Comparison of ENCODE assay signal across 20 cellular contexts in the genomic region with DNA sequence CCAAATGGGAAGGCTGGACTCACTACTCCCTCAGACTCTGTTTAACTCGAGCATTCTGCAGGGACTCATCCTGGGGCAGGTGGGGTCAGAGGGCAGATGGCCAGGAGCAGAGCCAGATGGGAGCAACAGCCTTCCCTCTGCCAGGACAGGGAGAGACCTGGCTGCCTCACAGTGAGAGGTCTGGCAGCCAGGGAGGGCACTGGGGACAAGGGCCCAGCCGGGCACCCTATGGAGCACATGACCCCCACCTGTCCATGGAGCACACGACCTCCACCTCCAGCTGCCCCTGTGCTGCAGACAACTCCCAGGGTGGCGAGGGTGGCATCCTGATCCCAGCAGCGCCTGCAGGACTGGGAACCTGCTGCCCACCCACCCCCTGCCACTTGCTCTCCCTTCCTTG.
DNase-seq lines count a peak whose midpoint lies in the region; ATAC-seq, FAIRE-seq and TF ChIP-seq lines count a peak whose summit lies in the region.
"Had no signal": no experiment of that assay in that cellular context is flagged by ENCODE, and none has a peak within 500 bp of the region (broad histone marks: within the 10 kb centered on the region; RNA-seq: fewer than 3 reads in every experiment).

No MANE protein-coding gene starts in this region.

- H3K4me3 ChIP-seq in right lobe of liver = no peak overlapping the region
- no peak overlapping the region for H3K4me3 ChIP-seq in HepG2 (replicated peaks in 1 of 3; ENCODE audit: insufficient read depth in 1 of 3, low read depth in 2 of 3, low read length in 3 of 3)
- no peak overlapping the region for H3K4me3 ChIP-seq in osteoblast (ENCODE audit: insufficient read depth, low read length)
- H3K4me3 ChIP-seq in aorta (ENCODE audit: low read length in 2 of 2) = no peak overlapping the region
- H3K4me3 ChIP-seq: BLaER1 had no signal

- no peak for TF ChIP-seq POLR2A in right lobe of liver (IDR thresholded peaks at IDR 0.05)
- no peak for TF ChIP-seq POLR2A in HepG2 (IDR thresholded peaks at IDR 0.05; ENCODE audit: insufficient read depth in 1 of 2, low read depth in 2 of 2, low read length in 2 of 2)

- intact Hi-C loops in right lobe of liver (cut with DNase I) = loop anchor here in 1 of 2 donors (10.0 kb wide), 1 partner anchor 108 kb away; no protein-coding TSS in a partner anchor
- intact Hi-C loops in HepG2 (cut with micrococcal nuclease; ENCODE audit: unreplicated experiment) = no loop called here
- intact Hi-C loops in aorta (cut with DNase I) = no loop called here

- no peaks in the 10 kb centered on the region for H3K79me2 ChIP-seq in HepG2 (ENCODE audit: insufficient read depth, low read length)
- H3K79me2 ChIP-seq in osteoblast (ENCODE audit: insufficient read depth, low read length) = no peaks in the 10 kb centered on the region

- no peak for FAIRE-seq in HepG2 (lab: Jason Lieb, UNC)

- no TSS peak for BruUV-seq in HepG2 (replicated peaks; lab: Mats Ljungman, UMichigan)

- no peak overlapping the region for H3K4me2 ChIP-seq in HepG2 (ENCODE audit: low read depth, low read length)
- no peak overlapping the region for H3K4me2 ChIP-seq in osteoblast (ENCODE audit: insufficient read depth, low read length)
- H3K4me2 ChIP-seq: BLaER1, KMS-11 had no signal

- TF ChIP-seq CTCF in right lobe of liver (IDR thresholded peaks at IDR 0.05) (no peak), HepG2 (CRISPR knock-in tag; IDR thresholded peaks at IDR 0.05) (no peak), osteoblast (IDR thresholded peaks at IDR 0.05; ENCODE audit: extremely low read depth, low read depth, low read length) (no peak)

- CTCF ChIA-PET in HepG2 (lab: Yijun Ruan, JAX; ENCODE audit: low intra/inter-chr PET ratio, low total read pairs) = no interaction called here

- no peaks in the 10 kb centered on the region for H3K9me3 ChIP-seq in right lobe of liver
- H3K9me3 ChIP-seq in HepG2 (ENCODE audit: low read length) = no peaks in the 10 kb centered on the region
- H3K9me3 ChIP-seq in osteoblast (ENCODE audit: low read depth, low read length) = no peaks in the 10 kb centered on the region
- no peaks in the 10 kb centered on the region for H3K9me3 ChIP-seq in aorta (ENCODE audit: control insufficient read depth, low read length)
- H3K9me3 ChIP-seq: BLaER1 had no signal

- ATAC-seq in right lobe of liver (peak in 3 of 4 donors; percentile 15 to 65 (median 31)), HepG2 (no peak), left lobe of liver (peak; percentile 67), aorta (ENCODE audit: low FRiP score) (peak; percentile 15)

- TF ChIP-seq RAD21 in HepG2 (CRISPR knock-in tag; IDR thresholded peaks at IDR 0.05) = no peak

- H3K27ac ChIP-seq in right lobe of liver (no peak overlapping the region), HepG2 (ENCODE audit: extremely low read length, insufficient read depth, low read length) (no peak overlapping the region), osteoblast (ENCODE audit: low read depth, low read length) (no peak overlapping the region), aorta (ENCODE audit: low read depth in 1 of 2, low read length in 2 of 2) (no peak overlapping the region)
- H3K27ac ChIP-seq: BLaER1, KMS-11 had no signal

- no CpG with 5 or more reads among the region's 5 CpGs for WGBS in right lobe of liver (ENCODE audit: insufficient coverage, low coverage, low lambda C conversion rate, missing lambda C conversion rate)
- WGBS in HepG2 (ENCODE audit: low lambda C conversion rate) = 86% methylated on average over 3 of the region's 5 CpGs
- 86 to 91% methylated on average over 5 of the region's 5 CpGs for WGBS in aorta, 2 donors

- TF ChIP-seq EP300 in HepG2 (IDR thresholded peaks at IDR 0.05; ENCODE audit: low read depth in 2 of 2, low read length in 2 of 2) (no peak), HepG2 (CRISPR knock-in tag; IDR thresholded peaks at IDR 0.05; ENCODE audit: borderline replicate concordance) (no peak)

- in situ Hi-C loops in HepG2 (cut with HindIII; ENCODE audit: extremely low pct_ligation_motif_present, low pct_unique_long_range_greater_than_20kb) = no loop called here

- POLR2A ChIA-PET in HepG2 (lab: Yijun Ruan, JAX) = no interaction called here

- H3K27me3 ChIP-seq in right lobe of liver = no peaks in the 10 kb centered on the region
- H3K27me3 ChIP-seq in HepG2 (ENCODE audit: control insufficient read depth in 1 of 2, insufficient read depth in 2 of 2, low read length in 2 of 2) = no peaks in the 10 kb centered on the region
- no peaks in the 10 kb centered on the region for H3K27me3 ChIP-seq in osteoblast (ENCODE audit: insufficient read depth, low read length)
- H3K27me3 ChIP-seq in aorta (ENCODE audit: control insufficient read depth in 1 of 2, insufficient read depth in 2 of 2, low read length in 1 of 2) = no peaks in the 10 kb centered on the region
- H3K27me3 ChIP-seq: BLaER1 had no signal

- H4K20me1 ChIP-seq in HepG2 (ENCODE audit: insufficient read depth, low read length) (no peaks in the 10 kb centered on the region), osteoblast (ENCODE audit: insufficient read depth, low read length) (no peaks in the 10 kb centered on the region)
- H4K20me1 ChIP-seq: BLaER1 had no signal

- H2AFZ ChIP-seq in HepG2 (ENCODE audit: low read length) = no peak overlapping the region
- H2AFZ ChIP-seq in osteoblast (ENCODE audit: low read length) = no peak overlapping the region

- H3K9ac ChIP-seq in HepG2 (ENCODE audit: insufficient read depth, low read depth, low read length) = no peak overlapping the region
- H3K9ac ChIP-seq: BLaER1, KMS-11 had no signal

- DNase-seq in right lobe of liver (no peak), HepG2 (ENCODE audit: low spot score) (no peak), left lobe of liver (ENCODE audit: low spot score) (no peak), osteoblast (ENCODE audit: insufficient read length, low spot score, missing footprints) (peak; percentile 73), aorta (no peak), amygdala (lab: John Stamatoyannopoulos, UW) (no peak), SKM-1 (lab: John Stamatoyannopoulos, UW; ENCODE audit: unreplicated experiment) (no peak), NCI-H1417 (lab: John Stamatoyannopoulos, UW) (no peak)
- DNase-seq: DMS153, GDM1, H9, MV-4-11, NCI-H1417 treated with DMSO at 0.1 percent for 48 hours, NCI-H187 treated with DMSO at 0.1 percent for 48 hours, NCI-H226, NCI-H524, NCI-H82, SIG-M5 had no signal

- H3K36me3 ChIP-seq in right lobe of liver (no peaks in the 10 kb centered on the region), HepG2 (replicated peaks in 1 of 2; ENCODE audit: control insufficient read depth in 1 of 2, insufficient read depth in 2 of 2, low read length in 2 of 2) (no peaks in the 10 kb centered on the region), osteoblast (ENCODE audit: insufficient read depth, low read length) (no peaks in the 10 kb centered on the region), aorta (ENCODE audit: control insufficient read depth in 1 of 2, insufficient read depth in 2 of 2, low read length in 1 of 2) (no peaks in the 10 kb centered on the region)
- H3K36me3 ChIP-seq: BLaER1 had no signal

- H3K4me1 ChIP-seq in right lobe of liver (no peaks in the 10 kb centered on the region), HepG2 (ENCODE audit: insufficient read depth, low read length) (peaks cover 71% of the 10 kb centered on the region), osteoblast (ENCODE audit: insufficient read depth, low read length) (no peaks in the 10 kb centered on the region), aorta (ENCODE audit: control insufficient read depth in 1 of 2, insufficient read depth in 2 of 2, low read length in 2 of 2) (no peaks in the 10 kb centered on the region)

TF ChIP-seq in HepG2, 621 proteins besides CTCF, POLR2A, EP300 and RAD21:
- TF ChIP-seq, protein P1, sequence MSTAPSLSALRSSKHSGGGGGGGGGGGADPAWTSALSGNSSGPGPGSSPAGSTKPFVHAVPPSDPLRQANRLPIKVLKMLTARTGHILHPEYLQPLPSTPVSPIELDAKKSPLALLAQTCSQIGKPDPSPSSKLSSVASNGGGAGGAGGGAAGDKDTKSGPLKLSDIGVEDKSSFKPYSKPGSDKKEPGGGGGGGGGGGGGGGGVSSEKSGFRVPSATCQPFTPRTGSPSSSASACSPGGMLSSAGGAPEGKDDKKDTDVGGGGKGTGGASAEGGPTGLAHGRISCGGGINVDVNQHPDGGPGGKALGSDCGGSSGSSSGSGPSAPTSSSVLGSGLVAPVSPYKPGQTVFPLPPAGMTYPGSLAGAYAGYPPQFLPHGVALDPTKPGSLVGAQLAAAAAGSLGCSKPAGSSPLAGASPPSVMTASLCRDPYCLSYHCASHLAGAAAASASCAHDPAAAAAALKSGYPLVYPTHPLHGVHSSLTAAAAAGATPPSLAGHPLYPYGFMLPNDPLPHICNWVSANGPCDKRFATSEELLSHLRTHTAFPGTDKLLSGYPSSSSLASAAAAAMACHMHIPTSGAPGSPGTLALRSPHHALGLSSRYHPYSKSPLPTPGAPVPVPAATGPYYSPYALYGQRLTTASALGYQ (CRISPR knock-in tag; IDR thresholded peaks at IDR 0.05) = no peak
- TF ChIP-seq FOXM1 (CRISPR knock-in tag; IDR thresholded peaks at IDR 0.05) (no peak), ZNF331 (CRISPR knock-in tag; IDR thresholded peaks at IDR 0.05) (no peak), RBM22 (optimal IDR thresholded peaks at IDR 0.05; ENCODE audit: low read length) (no peak)
